In genomic region chr2:60965514-60965815, GRCh38 we compare ENCODE assay signal across 19 cellular contexts. TPM values are rescaled to one million over a fixed set of nuclear protein-coding genes. Genes with fewer than 3 reads are reported as not detected.
DNase-seq lines count a peak whose midpoint lies in the region; ATAC-seq, FAIRE-seq and TF ChIP-seq lines count a peak whose summit lies in the region.
"Had no signal": no experiment of that assay in that cellular context is flagged by ENCODE, and none has a peak within 500 bp of the region (broad histone marks: within the 10 kb centered on the region; RNA-seq: fewer than 3 reads in every experiment).

No MANE protein-coding gene starts in this region.

- FAIRE-seq in GM12892 (lab: Jason Lieb, UNC) = no peak
- FAIRE-seq: HTR-8/SVneo had no signal

- H3K4me1 Mint-ChIP-seq in CD4-positive, alpha-beta memory T cell = peaks cover 24 to 40% (median 32%) of the 10 kb centered on the region in 4 donors
- H3K4me1 Mint-ChIP-seq in activated T-helper 2 cell treated with anti-CD3 and anti-CD28 coated beads, Interferon-gamma antibody, Interleukin-2, Interleukin-4, amounts not matched to agents 10 μg/mL and 5 μg/mL and 100 μg/mL, durations not matched to agents 14 hours and 24 hours and 36 hours (ENCODE audit: low read depth) = peaks cover 26% of the 10 kb centered on the region
- H3K4me1 Mint-ChIP-seq in mesothelial cell of epicardium = peaks cover 25% of the 10 kb centered on the region
- H3K4me1 Mint-ChIP-seq: neural progenitor cell had no signal

- H3K27ac Mint-ChIP-seq in CD4-positive, alpha-beta memory T cell = peak overlapping the region; percentile 67 to 92 (median 89)
- H3K27ac Mint-ChIP-seq in activated T-helper 2 cell treated with anti-CD3 and anti-CD28 coated beads, Interferon-gamma antibody, Interleukin-2, Interleukin-4, amounts not matched to agents 10 μg/mL and 5 μg/mL and 100 μg/mL, durations not matched to agents 14 hours and 24 hours and 36 hours = peak overlapping the region; percentile 69
- peak overlapping the region; percentile 53 for H3K27ac Mint-ChIP-seq in mesothelial cell of epicardium
- H3K27ac Mint-ChIP-seq: neural progenitor cell had no signal

- no peak for DNase-seq in CD4-positive, alpha-beta memory T cell
- no peak for DNase-seq in HL-60 (ENCODE audit: low read depth in 1 of 2, low spot score in 1 of 2)
- DNase-seq in activated T-helper 2 cell treated with anti-CD3 and anti-CD28 coated beads, Interferon-gamma antibody, Interleukin-2, Interleukin-4, amounts not matched to agents 10 μg/mL and 5 μg/mL and 100 μg/mL, durations not matched to agents 14 hours and 24 hours and 36 hours (ENCODE audit: low spot score) = no peak
- DNase-seq in mesothelial cell of epicardium (ENCODE audit: low spot score in 2 of 2, unreplicated experiment in 2 of 2) = no peak
- DNase-seq in cardiac septum (ENCODE audit: low spot score) = no peak
- DNase-seq in GM12892 (ENCODE audit: insufficient read length) = no peak
- DNase-seq: activated CD8-positive, alpha-beta memory T cell treated with anti-CD3 and anti-CD28 coated beads, Interleukin-2, amount 50 U/mL, for 4 hours; EL; mammary epithelial cell; NCI-H187; NCI-H524 had no signal

- H3K36me3 Mint-ChIP-seq in CD4-positive, alpha-beta memory T cell = peaks cover 0 to 4% of the 10 kb centered on the region in 2 donors
- H3K36me3 Mint-ChIP-seq in activated T-helper 2 cell treated with anti-CD3 and anti-CD28 coated beads, Interferon-gamma antibody, Interleukin-2, Interleukin-4, amounts not matched to agents 10 μg/mL and 5 μg/mL and 100 μg/mL, durations not matched to agents 14 hours and 24 hours and 36 hours (ENCODE audit: low read depth) = peaks cover 28% of the 10 kb centered on the region
- no peaks in the 10 kb centered on the region for H3K36me3 Mint-ChIP-seq in mesothelial cell of epicardium
- H3K36me3 Mint-ChIP-seq: neural progenitor cell had no signal

- H3K36me3 ChIP-seq in CD4-positive, alpha-beta memory T cell (ENCODE audit: insufficient read depth, low read length) = no peaks in the 10 kb centered on the region
- H3K36me3 ChIP-seq: neural progenitor cell, right atrium auricular region, SJSA1, thoracic aorta had no signal

- H3K27me3 Mint-ChIP-seq in CD4-positive, alpha-beta memory T cell = no peaks in the 10 kb centered on the region
- H3K27me3 Mint-ChIP-seq in activated T-helper 2 cell treated with anti-CD3 and anti-CD28 coated beads, Interferon-gamma antibody, Interleukin-2, Interleukin-4, amounts not matched to agents 10 μg/mL and 5 μg/mL and 100 μg/mL, durations not matched to agents 14 hours and 24 hours and 36 hours (ENCODE audit: low read depth) = no peaks in the 10 kb centered on the region
- H3K27me3 Mint-ChIP-seq in mesothelial cell of epicardium (ENCODE audit: low read depth) = no peaks in the 10 kb centered on the region

- no peaks in the 10 kb centered on the region for H3K9me3 ChIP-seq in CD4-positive, alpha-beta memory T cell (ENCODE audit: control insufficient read depth in 1 of 2, low read length in 2 of 2)
- H3K9me3 ChIP-seq: right atrium auricular region, SJSA1, thoracic aorta had no signal

- POLR2A ChIA-PET in CD4-positive, alpha-beta memory T cell (lab: Charles Lee; ENCODE audit: partially characterized antibody) = interaction anchor here (0.6 to 3.7 kb wide), 13 partner anchors 9 to 210 kb away, joined by 3 to 18 read pairs (median 4); partner anchors contain the start of genes PAPOLG, PEX13, PUS10 and REL

- no peak overlapping the region for H3K4me3 ChIP-seq in CD4-positive, alpha-beta memory T cell (ENCODE audit: low read length in 2 of 2)
- no peak overlapping the region for H3K4me3 ChIP-seq in HL-60 (replicated peaks; ENCODE audit: insufficient read depth, low read length)
- H3K4me3 ChIP-seq: neural progenitor cell, right atrium auricular region, SJSA1, thoracic aorta had no signal

- H3K4me1 ChIP-seq in CD4-positive, alpha-beta memory T cell (ENCODE audit: insufficient read depth, low read length) = peaks cover 41% of the 10 kb centered on the region
- H3K4me1 ChIP-seq: neural progenitor cell, right atrium auricular region, SJSA1 had no signal

- CTCF ChIA-PET in CD4-positive, alpha-beta memory T cell (lab: Charles Lee; ENCODE audit: partially characterized antibody) = interaction anchor here (0.5 to 2.1 kb wide), 7 partner anchors 10 to 84 kb away, joined by 3 to 7 read pairs (median 4); partner anchors contain the start of gene REL

- no peak for ATAC-seq in HG02678 (IDR thresholded peaks at IDR 0.05; ENCODE audit: unreplicated experiment)

- peak overlapping the region; percentile 34 for H3K27ac ChIP-seq in CD4-positive, alpha-beta memory T cell (ENCODE audit: low read depth, low read length)
- peak overlapping the region; percentile 28; the same call in 1 of the 2 replicates for H3K27ac ChIP-seq in HL-60 (replicated peaks)
- H3K27ac ChIP-seq: epithelial cell of prostate, neural progenitor cell, right atrium auricular region, SJSA1, thoracic aorta had no signal

- H3K9me3 Mint-ChIP-seq in CD4-positive, alpha-beta memory T cell = peaks cover 0 to 6% (median 1%) of the 10 kb centered on the region in 8 donors
- H3K9me3 Mint-ChIP-seq in activated T-helper 2 cell treated with anti-CD3 and anti-CD28 coated beads, Interferon-gamma antibody, Interleukin-2, Interleukin-4, amounts not matched to agents 10 μg/mL and 5 μg/mL and 100 μg/mL, durations not matched to agents 14 hours and 24 hours and 36 hours = peaks cover 4% of the 10 kb centered on the region
- no peaks in the 10 kb centered on the region for H3K9me3 Mint-ChIP-seq in mesothelial cell of epicardium
- H3K9me3 Mint-ChIP-seq: CD14-positive monocyte, neural progenitor cell had no signal

- intact Hi-C loops in CD4-positive, alpha-beta memory T cell (cut with micrococcal nuclease) = no loop called here
- intact Hi-C loops in activated T-helper 2 cell treated with anti-CD3 and anti-CD28 coated beads, Interferon-gamma antibody, Interleukin-2, Interleukin-4, amounts not matched to agents 10 μg/mL and 5 μg/mL and 100 μg/mL, durations not matched to agents 14 hours and 24 hours and 36 hours (cut with micrococcal nuclease) = no loop called here
- intact Hi-C loops in cardiac septum (cut with DNase I) = no loop called here

- no peak for TF ChIP-seq POLR2A in GM12892 (IDR thresholded peaks at IDR 0.05; ENCODE audit: low read depth, low read length)

- peak overlapping the region in 7 of 8 donors; percentile 2 to 77 (median 51) for H3K4me3 Mint-ChIP-seq in CD4-positive, alpha-beta memory T cell
- H3K4me3 Mint-ChIP-seq in activated T-helper 2 cell treated with anti-CD3 and anti-CD28 coated beads, Interferon-gamma antibody, Interleukin-2, Interleukin-4, amounts not matched to agents 10 μg/mL and 5 μg/mL and 100 μg/mL, durations not matched to agents 14 hours and 24 hours and 36 hours (ENCODE audit: low read depth) = no peak overlapping the region
- no peak overlapping the region for H3K4me3 Mint-ChIP-seq in mesothelial cell of epicardium
- H3K4me3 Mint-ChIP-seq: CD14-positive monocyte, neural progenitor cell had no signal

- TF ChIP-seq CTCF in HL-60 (IDR thresholded peaks at IDR 0.05; ENCODE audit: insufficient read depth, low read length) (no peak), mesothelial cell of epicardium (IDR thresholded peaks at IDR 0.05; ENCODE audit: unreplicated experiment) (no peak)

- H3K27me3 ChIP-seq in CD4-positive, alpha-beta memory T cell (ENCODE audit: insufficient read depth, low read length) = no peaks in the 10 kb centered on the region
- no peaks in the 10 kb centered on the region for H3K27me3 ChIP-seq in HL-60 (ENCODE audit: insufficient read depth, poor library complexity, severe bottlenecking)
- H3K27me3 ChIP-seq: neural progenitor cell, right atrium auricular region, SJSA1 had no signal

RNA-seq across cellular contexts. Expression of gene PEX13, which starts 52.1 kb away (rescaled TPM):
- total RNA-seq in CD4-positive, alpha-beta memory T cell = 10 to 100 TPM; 25.8 to 26.6 TPM
- 10 to 100 TPM; 10.7 to 16.1 TPM for polyA plus RNA-seq in CD4-positive, alpha-beta memory T cell
- total RNA-seq in activated T-helper 2 cell treated with anti-CD3 and anti-CD28 coated beads, Interferon-gamma antibody, Interleukin-2, Interleukin-4, amounts not matched to agents 10 μg/mL and 5 μg/mL and 100 μg/mL, durations not matched to agents 14 hours and 24 hours and 36 hours = 17.9 and 21.6 TPM in 2 replicates
- total RNA-seq in mesothelial cell of epicardium (29.2 to 31.6 TPM (median 31.3 TPM) in 3 replicates), cardiac septum (24.0 TPM)
- 9.5 TPM for polyA plus RNA-seq in GM12892 (2012; ENCODE audit: missing spikeins)

RNA-seq across cellular contexts. Expression of gene PUS10, which starts 52.6 kb away (rescaled TPM):
- total RNA-seq in CD4-positive, alpha-beta memory T cell = 1 to 10 TPM; 7.0 to 8.0 TPM
- 1 to 10 TPM; 3.4 to 4.1 TPM for polyA plus RNA-seq in CD4-positive, alpha-beta memory T cell
- 7.4 TPM in 2 replicates for total RNA-seq in activated T-helper 2 cell treated with anti-CD3 and anti-CD28 coated beads, Interferon-gamma antibody, Interleukin-2, Interleukin-4, amounts not matched to agents 10 μg/mL and 5 μg/mL and 100 μg/mL, durations not matched to agents 14 hours and 24 hours and 36 hours
- total RNA-seq in mesothelial cell of epicardium = 5.4 to 6.2 TPM (median 5.6 TPM) in 3 replicates
- 3.3 TPM for total RNA-seq in cardiac septum
- 9.2 TPM for polyA plus RNA-seq in GM12892 (2012; ENCODE audit: missing spikeins)

Comparison
In these comparisons a context has a peak if more than half of its experiments do, and no peak if none do; other contexts are left out.
1. H3K4me3 Mint-ChIP-seq: peak in CD4-positive, alpha-beta memory T cell (7 of 8); none in activated T-helper 2 cell treated with anti-CD3 and anti-CD28 coated beads, Interferon-gamma antibody, Interleukin-2, Interleukin-4, amounts not matched to agents 10 μg/mL and 5 μg/mL and 100 μg/mL, durations not matched to agents 14 hours and 24 hours and 36 hours (single experiment) and mesothelial cell of epicardium (single experiment).
2. Peak in every context shown above with its lines, with median percentiles within 50 percentile points of each other: H3K27ac Mint-ChIP-seq.